Comparison of ENCODE assay signal across 13 cellular contexts in genomic region chr5:120096413-120096812, GRCh38.
DNase-seq lines count a peak whose midpoint lies in the region; ATAC-seq, FAIRE-seq and TF ChIP-seq lines count a peak whose summit lies in the region.
"Had no signal": no experiment of that assay in that cellular context is flagged by ENCODE, and none has a peak within 500 bp of the region (broad histone marks: within the 10 kb centered on the region; RNA-seq: fewer than 3 reads in every experiment).

No MANE protein-coding gene starts in this region.

- peaks cover 6% of the 10 kb centered on the region for H3K9me3 Mint-ChIP-seq in stimulated activated effector memory CD8-positive, alpha-beta T cell treated with anti-CD3 and anti-CD28 coated beads, Interleukin-12 subunit alpha, Interleukin-12 subunit beta, amount 100 ng/mL, for 72 hours
- H3K9me3 Mint-ChIP-seq: activated naive CD4-positive, alpha-beta T cell treated with anti-CD3 and anti-CD28 coated beads, Interleukin-2, amount 50 U/mL, for 72 hours; naive B cell had no signal

- TF ChIP-seq POLR2A in GM12878 (IDR thresholded peaks at IDR 0.05; ENCODE audit: low read depth, low read length), result no peak
- no peak for TF ChIP-seq POLR2A in transverse colon (IDR thresholded peaks at IDR 0.05)

- FAIRE-seq in GM12878 (lab: Jason Lieb, UNC), result no peak

- in situ Hi-C loops in GM12878 (cut with MboI) (no loop called here), transverse colon (cut with MboI; ENCODE audit: low pct_ligation_motif_present in 1 of 4, low pct_unique_long_range_greater_than_20kb in 1 of 4, low sequenced_read_pairs in 3 of 4) (no loop called here)

- SMC1A ChIA-PET in GM12878 (lab: Charles Lee; ENCODE audit: uncharacterized antibody, unreplicated experiment), result no interaction called here

- TF ChIP-seq CTCF in GM12878 (IDR thresholded peaks at IDR 0.05 in 2 of 3, conservative IDR thresholded peaks at IDR 0.05 in 1 of 3; ENCODE audit: control insufficient read depth in 2 of 3, extremely low read depth in 1 of 3, insufficient read depth in 1 of 3, low read depth in 3 of 3, low read length in 3 of 3) (no peak), transverse colon (IDR thresholded peaks at IDR 0.05) (no peak)

- no peak overlapping the region for H3K27ac ChIP-seq in GM12878 (ENCODE audit: control insufficient read depth, insufficient read depth)
- H3K27ac ChIP-seq in transverse colon, result no peak overlapping the region

- H2AFZ ChIP-seq in GM12878 (ENCODE audit: control insufficient read depth, low read depth, low read length), result no peak overlapping the region

- no peaks in the 10 kb centered on the region for H3K79me2 ChIP-seq in GM12878 (ENCODE audit: control insufficient read depth, insufficient read depth, low read length)

- H3K9me3 ChIP-seq in GM12878 (replicated peaks; ENCODE audit: control insufficient read depth, insufficient read depth, low read length), result no peaks in the 10 kb centered on the region
- no peaks in the 10 kb centered on the region for H3K9me3 ChIP-seq in transverse colon

- no peak overlapping the region for H3K4me2 ChIP-seq in GM12878 (ENCODE audit: control insufficient read depth, insufficient read depth)

- TF ChIP-seq EP300 in GM12878 (IDR thresholded peaks at IDR 0.05; ENCODE audit: borderline replicate concordance in 1 of 2, control insufficient read depth in 1 of 2, low read depth in 2 of 2, low read length in 2 of 2), result no peak
- no peak for TF ChIP-seq EP300 in transverse colon (IDR thresholded peaks at IDR 0.05; ENCODE audit: low read depth)

- WGBS in GM12878 (ENCODE audit: insufficient coverage, insufficient replicate concordance, low lambda C conversion rate, missing lambda C conversion rate), result 0% methylated on average over 3 of the region's 3 CpGs
- WGBS in transverse colon (ENCODE audit: low coverage in 1 of 2), 2 donors, result 31 to 33% methylated on average over 3 of the region's 3 CpGs

- CTCF ChIA-PET in GM12878 (lab: Yijun Ruan, JAX), result interaction anchor here (0.6 kb wide), 1 partner anchor 55 kb away, joined by 3 read pairs; no protein-coding TSS in a partner anchor

- no peaks in the 10 kb centered on the region for H3K36me3 Mint-ChIP-seq in stimulated activated effector memory CD8-positive, alpha-beta T cell treated with anti-CD3 and anti-CD28 coated beads, Interleukin-12 subunit alpha, Interleukin-12 subunit beta, amount 100 ng/mL, for 72 hours
- H3K36me3 Mint-ChIP-seq: activated naive CD4-positive, alpha-beta T cell treated with anti-CD3 and anti-CD28 coated beads, Interleukin-2, amount 50 U/mL, for 72 hours; naive B cell had no signal

- H3K4me1 Mint-ChIP-seq in stimulated activated effector memory CD8-positive, alpha-beta T cell treated with anti-CD3 and anti-CD28 coated beads, Interleukin-12 subunit alpha, Interleukin-12 subunit beta, amount 100 ng/mL, for 72 hours, result no peaks in the 10 kb centered on the region

- ATAC-seq in GM19035 (IDR thresholded peaks at IDR 0.05; ENCODE audit: unreplicated experiment), result peak; percentile 58
- peak; percentile 48 for ATAC-seq in HG03520 (IDR thresholded peaks at IDR 0.05; ENCODE audit: unreplicated experiment)
- peak; percentile 51 for ATAC-seq in GM12878
- ATAC-seq in HG02588 (IDR thresholded peaks at IDR 0.05; ENCODE audit: unreplicated experiment), result no peak
- ATAC-seq in stimulated activated effector memory CD8-positive, alpha-beta T cell treated with anti-CD3 and anti-CD28 coated beads, Interleukin-12 subunit alpha, Interleukin-12 subunit beta, amount 100 ng/mL, for 72 hours, result no peak
- no peak for ATAC-seq in GM19397 (IDR thresholded peaks at IDR 0.05; ENCODE audit: unreplicated experiment)
- ATAC-seq: activated naive CD4-positive, alpha-beta T cell treated with anti-CD3 and anti-CD28 coated beads, Interleukin-2, amount 50 U/mL, for 72 hours had no signal

- H3K27ac Mint-ChIP-seq in stimulated activated effector memory CD8-positive, alpha-beta T cell treated with anti-CD3 and anti-CD28 coated beads, Interleukin-12 subunit alpha, Interleukin-12 subunit beta, amount 100 ng/mL, for 72 hours, result no peak overlapping the region
- H3K27ac Mint-ChIP-seq: activated naive CD4-positive, alpha-beta T cell treated with anti-CD3 and anti-CD28 coated beads, Interleukin-2, amount 50 U/mL, for 72 hours had no signal

- intact Hi-C loops in GM12878 (cut with micrococcal nuclease; ENCODE audit: unreplicated experiment), result no loop called here
- intact Hi-C loops in transverse colon (cut with DNase I; ENCODE audit: low total_unique reads), result no loop called here

- no peaks in the 10 kb centered on the region for H4K20me1 ChIP-seq in GM12878 (ENCODE audit: control insufficient read depth, insufficient read depth)

- H3K4me1 ChIP-seq in GM12878 (ENCODE audit: control insufficient read depth, insufficient read depth, low read length) (no peaks in the 10 kb centered on the region), transverse colon (peaks cover 0 to 6% (median 0%) of the 10 kb centered on the region in 4 donors)

- TF ChIP-seq RAD21 in GM12878 (IDR thresholded peaks at IDR 0.05; ENCODE audit: insufficient read depth, low read depth, low read length), result no peak

- H3K4me3 Mint-ChIP-seq in stimulated activated effector memory CD8-positive, alpha-beta T cell treated with anti-CD3 and anti-CD28 coated beads, Interleukin-12 subunit alpha, Interleukin-12 subunit beta, amount 100 ng/mL, for 72 hours, result no peak overlapping the region

- POLR2A ChIA-PET in GM12878 (lab: Charles Lee), result no interaction called here

- RAD21 ChIA-PET in GM12878 (lab: Charles Lee; ENCODE audit: unreplicated experiment), result no interaction called here

- H3K9ac ChIP-seq in GM12878 (ENCODE audit: control insufficient read depth, insufficient read depth, low read length), result no peak overlapping the region

- BruUV-seq in GM12878 (replicated peaks; lab: Mats Ljungman, UMichigan), result no TSS peak

- no peak for DNase-seq in GM12878 (ENCODE audit: low read depth, low spot score)
- DNase-seq in skeletal muscle cell (ENCODE audit: low read depth), result peak; percentile 16
- no peak for DNase-seq in transverse colon
- no peak for DNase-seq in stimulated activated effector memory CD8-positive, alpha-beta T cell treated with anti-CD3 and anti-CD28 coated beads, Interleukin-12 subunit alpha, Interleukin-12 subunit beta, amount 100 ng/mL, for 72 hours (ENCODE audit: low spot score in 2 of 2)
- DNase-seq: activated CD4-positive, CD25-positive, alpha-beta regulatory T cell; GOT3; naive B cell; NK-92 treated with Interleukin-12 subunit alpha and Interleukin-12 subunit beta, amount 100 ng/mL, for 24 hours had no signal

- H3K4me3 ChIP-seq in GM12878, result no peak overlapping the region
- no peak overlapping the region for H3K4me3 ChIP-seq in skeletal muscle cell (ENCODE audit: low read depth, low read length)
- no peak overlapping the region for H3K4me3 ChIP-seq in transverse colon

- H3K36me3 ChIP-seq in GM12878 (ENCODE audit: control insufficient read depth in 2 of 2, insufficient read depth in 2 of 2, low read length in 1 of 2) (no peaks in the 10 kb centered on the region), transverse colon (no peaks in the 10 kb centered on the region)

- no peaks in the 10 kb centered on the region for H3K27me3 ChIP-seq in GM12878 (replicated peaks in 1 of 2; ENCODE audit: control insufficient read depth in 2 of 2, insufficient read depth in 2 of 2, low read length in 1 of 2)
- H3K27me3 ChIP-seq in transverse colon, result no peaks in the 10 kb centered on the region

TF ChIP-seq in GM12878, 131 proteins besides CTCF, POLR2A, EP300 and RAD21:
- TF ChIP-seq CHD4 (IDR thresholded peaks at IDR 0.05), result no peak
- peak; percentile 46; the same call in 1 of the 2 replicates for TF ChIP-seq PKNOX1 (IDR thresholded peaks at IDR 0.05)

Comparison
In these comparisons a context has a peak if more than half of its experiments do, and no peak if none do; other contexts are left out.
1. ATAC-seq: peak in GM19035 (single experiment), HG03520 (single experiment) and GM12878 (single experiment); none in HG02588 (single experiment), stimulated activated effector memory CD8-positive, alpha-beta T cell treated with anti-CD3 and anti-CD28 coated beads, Interleukin-12 subunit alpha, Interleukin-12 subunit beta, amount 100 ng/mL, for 72 hours (single experiment) and GM19397 (single experiment).